Comparison of ENCODE assay signal across 8 cellular contexts in genomic region chr19:56476671-56477428, GRCh38. TPM values are rescaled to one million over a fixed set of nuclear protein-coding genes. Genes with fewer than 3 reads are reported as not detected.
A peak's percentile ranks its signal among the peaks of the same experiment; 100 is the strongest.
DNase-seq lines count a peak whose midpoint lies in the region; ATAC-seq and TF ChIP-seq lines count a peak whose summit lies in the region.

ZNF667 (minus strand) TSS chr19:56477345; CDS start chr19:56462370, 14,975 bp downstream.

- no peak for TF ChIP-seq CTCF in gastroesophageal sphincter (IDR thresholded peaks at IDR 0.05)

- TF ChIP-seq EP300 in gastroesophageal sphincter (IDR thresholded peaks at IDR 0.05): no peak

- peaks cover 0 to 30% (median 10%) of the 10 kb centered on the region in 3 donors for H3K4me1 ChIP-seq in gastroesophageal sphincter

- H3K36me3 Mint-ChIP-seq in activated T-cell treated with anti-CD3 and anti-CD28 coated beads, Interleukin-2, amount 50 U/mL, for 72 hours (ENCODE audit: insufficient read depth in 2 of 2): peaks cover 44 to 47% of the 10 kb centered on the region in 2 donors

- ATAC-seq in Right ventricle myocardium inferior: no peak
- no peak for ATAC-seq in Right ventricle myocardium superior (ENCODE audit: poor library complexity)
- ATAC-seq in activated T-cell treated with anti-CD3 and anti-CD28 coated beads, Interleukin-2, amount 50 U/mL, for 72 hours (replicated peaks in 1 of 2): peak; percentile 44 to 53
- ATAC-seq in gastroesophageal sphincter: no peak
- no peak for ATAC-seq in HG03135 (IDR thresholded peaks at IDR 0.05; ENCODE audit: unreplicated experiment)

- intact Hi-C loops in Right ventricle myocardium inferior (cut with DNase I): loop anchor here (5.0 kb wide), 1 partner anchor 75 kb away; the partner anchor contains the start of gene ZNF583
- intact Hi-C loops in Right ventricle myocardium superior (cut with DNase I): no loop called here

- peaks cover 0 to 57% (median 0%) of the 10 kb centered on the region in 3 donors for H3K9me3 ChIP-seq in gastroesophageal sphincter

- DNase-seq in Right ventricle myocardium inferior (ENCODE audit: missing footprints): peak; percentile 68
- DNase-seq in Right ventricle myocardium superior: no peak
- peak; percentile 37 to 62 for DNase-seq in activated T-cell treated with anti-CD3 and anti-CD28 coated beads, Interleukin-2, amount 50 U/mL, for 72 hours
- DNase-seq in pons (ENCODE audit: low spot score): peak; percentile 20
- no peak for DNase-seq in NCI-H2029 (lab: John Stamatoyannopoulos, UW)
- no peak for DNase-seq in NCI-H69 (lab: John Stamatoyannopoulos, UW)

- H3K4me3 Mint-ChIP-seq in activated T-cell treated with anti-CD3 and anti-CD28 coated beads, Interleukin-2, amount 50 U/mL, for 72 hours: peak within 1 kb of the TSS; percentile 90 to 97

- peaks cover 0 to 34% of the 10 kb centered on the region in 2 donors for H3K36me3 ChIP-seq in gastroesophageal sphincter

- peaks cover 22 to 40% of the 10 kb centered on the region in 2 donors for H3K9me3 Mint-ChIP-seq in activated T-cell treated with anti-CD3 and anti-CD28 coated beads, Interleukin-2, amount 50 U/mL, for 72 hours

- H3K27me3 ChIP-seq in gastroesophageal sphincter: no peaks in the 10 kb centered on the region

- 0% methylated on average over 4 of the region's 69 CpGs; no CpG with 5 or more reads in 1 of the 2 donors for WGBS in gastroesophageal sphincter (ENCODE audit: low coverage in 1 of 2), 2 donors

- H3K27ac ChIP-seq in gastroesophageal sphincter: peak within 1 kb of the TSS; percentile 11 to 89 (median 82)

- peak within 1 kb of the TSS; percentile 80 for H3K27ac Mint-ChIP-seq in activated T-cell treated with anti-CD3 and anti-CD28 coated beads, Interleukin-2, amount 50 U/mL, for 72 hours

- TF ChIP-seq POLR2A in gastroesophageal sphincter (IDR thresholded peaks at IDR 0.05): no peak

- H3K4me3 ChIP-seq in gastroesophageal sphincter: peak within 1 kb of the TSS; percentile 60 to 84

- peaks cover 12% of the 10 kb centered on the region for H3K27me3 Mint-ChIP-seq in activated T-cell treated with anti-CD3 and anti-CD28 coated beads, Interleukin-2, amount 50 U/mL, for 72 hours (ENCODE audit: low read depth)

- H3K4me1 Mint-ChIP-seq in activated T-cell treated with anti-CD3 and anti-CD28 coated beads, Interleukin-2, amount 50 U/mL, for 72 hours (ENCODE audit: low read depth): peaks cover 19% of the 10 kb centered on the region

RNA-seq across cellular contexts. Expression of gene ZNF667, which starts in this region (rescaled TPM):
- total RNA-seq in Right ventricle myocardium inferior: 7.0 TPM
- 5.0 TPM for total RNA-seq in Right ventricle myocardium superior
- 1 to 10 TPM; 1.5 to 4.6 TPM for total RNA-seq in activated T-cell treated with anti-CD3 and anti-CD28 coated beads, Interleukin-2, amount 50 U/mL, for 72 hours
- 1 to 10 TPM; 2.5 to 6.7 (median 3.4) TPM for total RNA-seq in gastroesophageal sphincter

Comparison
In these comparisons a context has a peak if more than half of its experiments do, and no peak if none do; other contexts are left out.
1. DNase-seq: peak in Right ventricle myocardium inferior (single experiment), activated T-cell treated with anti-CD3 and anti-CD28 coated beads, Interleukin-2, amount 50 U/mL, for 72 hours (2 of 2) and pons (single experiment); none in Right ventricle myocardium superior (single experiment), NCI-H2029 (single experiment) and NCI-H69 (single experiment).
2. ATAC-seq: peak in activated T-cell treated with anti-CD3 and anti-CD28 coated beads, Interleukin-2, amount 50 U/mL, for 72 hours (2 of 2); none in Right ventricle myocardium inferior (single experiment), Right ventricle myocardium superior (single experiment), gastroesophageal sphincter (single experiment) and HG03135 (single experiment).